In genomic region chr15:71667228-71667627, GRCh38 we compare ENCODE assay signal across 7 cellular contexts.
"Had no signal": no experiment of that assay in that cellular context is flagged by ENCODE, and none has a peak within 500 bp of the region (broad histone marks: within the 10 kb centered on the region; RNA-seq: fewer than 3 reads in every experiment).

No MANE protein-coding gene starts in this region.

- H3K4me3 ChIP-seq: GM23248, HAP-1, K562 had no signal

- ATAC-seq: HCT116, K562 had no signal

- DNase-seq: GM23248, GOT3, H7, HFFc6 had no signal

- H3K27ac Mint-ChIP-seq: HFFc6 had no signal

- H2AFZ ChIP-seq: GM23248 had no signal

- H3K36me3 ChIP-seq: HAP-1 had no signal

- H3K4me1 ChIP-seq: HAP-1 had no signal

- H3K27ac ChIP-seq: GM23248 had no signal

- H3K9ac ChIP-seq: GM23248 had no signal

- H3K9me3 ChIP-seq: HAP-1 had no signal

- H3K9me3 Mint-ChIP-seq: HFFc6 had no signal

- H3K4me3 Mint-ChIP-seq: HFFc6 had no signal
